In the genomic region with DNA sequence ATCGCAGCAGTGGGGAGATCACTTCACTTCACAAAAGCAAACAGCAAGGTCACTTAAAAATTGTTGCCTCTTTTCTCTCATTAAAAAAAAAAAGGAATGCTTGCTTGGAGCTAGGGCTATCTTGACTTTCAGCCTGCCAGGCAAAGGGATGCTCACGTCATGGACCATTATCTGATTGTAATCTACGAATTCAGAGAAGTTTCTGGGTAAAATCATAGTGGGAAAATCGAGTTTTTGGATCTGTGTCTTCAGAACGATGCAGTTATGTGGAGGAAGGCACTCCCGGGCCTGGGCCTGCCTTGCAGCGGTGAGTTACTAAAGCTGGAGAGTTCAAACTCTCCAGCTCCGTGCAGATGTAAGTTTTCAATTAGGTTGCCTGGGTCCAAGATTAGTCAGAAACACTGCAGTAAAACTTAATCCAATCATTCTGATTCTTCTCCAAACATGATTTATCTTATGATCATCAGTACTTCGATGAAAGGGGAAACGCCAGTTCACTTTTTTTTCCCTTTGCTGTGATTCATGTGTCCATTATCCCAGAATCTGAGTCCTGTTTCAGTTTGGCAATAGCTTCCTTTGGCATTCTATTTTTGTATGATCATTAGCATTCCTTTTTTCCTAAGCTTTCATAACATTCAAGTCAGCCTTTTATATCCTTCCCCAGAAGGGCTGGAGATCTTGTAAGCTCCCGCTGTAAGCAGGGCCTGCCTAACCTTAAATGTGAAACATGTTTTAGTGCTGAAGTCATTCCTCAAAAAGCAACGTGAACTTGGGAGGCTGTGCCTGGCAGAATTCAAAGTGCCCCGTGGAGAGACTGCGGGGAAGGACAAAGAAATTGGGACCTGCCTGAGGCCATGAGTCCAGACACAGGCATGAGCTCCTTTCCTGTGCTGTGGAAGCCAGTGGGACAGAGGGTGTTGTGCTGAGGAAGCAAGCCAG, we compare ENCODE assay signal across 11 cellular contexts.
DNase-seq lines count a peak whose midpoint lies in the region; ATAC-seq and TF ChIP-seq lines count a peak whose summit lies in the region.
"Had no signal": no experiment of that assay in that cellular context is flagged by ENCODE, and none has a peak within 500 bp of the region (broad histone marks: within the 10 kb centered on the region; RNA-seq: fewer than 3 reads in every experiment).

No MANE protein-coding gene starts in this region.

- H3K4me1 ChIP-seq in upper lobe of left lung: no peaks in the 10 kb centered on the region

- peak overlapping the region; percentile 50 to 82 (median 66) for H3K27ac ChIP-seq in upper lobe of left lung

- ATAC-seq in esophagus mucosa (peak; percentile 22), upper lobe of left lung (ENCODE audit: low FRiP score in 2 of 2) (peak; percentile 24 to 79)

- 59 to 66% methylated on average over 14 of the region's 14 CpGs for WGBS in upper lobe of left lung, 2 donors

- no peaks in the 10 kb centered on the region for H3K36me3 ChIP-seq in MG63
- no peaks in the 10 kb centered on the region for H3K36me3 ChIP-seq in upper lobe of left lung

- DNase-seq in MG63 (peak; percentile 83), mucosa of gallbladder (ENCODE audit: low spot score) (peak; percentile 40), upper lobe of left lung (no peak), NCI-H345 (lab: John Stamatoyannopoulos, UW) (no peak), NCI-H82 (lab: John Stamatoyannopoulos, UW) (no peak)
- DNase-seq in effector CD8-positive, alpha-beta T cell (lab: John Stamatoyannopoulos, UW): no peak
- DNase-seq in stimulated activated CD4-positive, alpha-beta T cell treated with anti-CD3 and anti-CD28 coated beads, Interleukin-1b, Interleukin-23, amount 100 ng/mL, for 48 hours: no peak
- DNase-seq: activated CD4-positive, alpha-beta T cell treated with anti-CD3 and anti-CD28 coated beads, Interleukin-2, amount 50 U/mL, for 48 hours; NCI-H1436 treated with DMSO at 0.1 percent for 48 hours; RPMI8226 had no signal

- H3K4me3 ChIP-seq in MG63 (no peak overlapping the region), upper lobe of left lung (no peak overlapping the region)

- TF ChIP-seq POLR2A in upper lobe of left lung (IDR thresholded peaks at IDR 0.05): no peak

- H3K9me3 ChIP-seq in MG63: no peaks in the 10 kb centered on the region
- no peaks in the 10 kb centered on the region for H3K9me3 ChIP-seq in upper lobe of left lung

- no peak for TF ChIP-seq CTCF in upper lobe of left lung (IDR thresholded peaks at IDR 0.05)

- no peak for TF ChIP-seq EP300 in upper lobe of left lung (IDR thresholded peaks at IDR 0.05)

- no peaks in the 10 kb centered on the region for H3K27me3 ChIP-seq in MG63
- H3K27me3 ChIP-seq in upper lobe of left lung: no peaks in the 10 kb centered on the region

Comparison
In these comparisons a context has a peak if more than half of its experiments do, and no peak if none do; other contexts are left out.
1. DNase-seq: peak in MG63 (single experiment) and mucosa of gallbladder (single experiment); none in upper lobe of left lung (0 of 2), effector CD8-positive, alpha-beta T cell (single experiment), stimulated activated CD4-positive, alpha-beta T cell treated with anti-CD3 and anti-CD28 coated beads, Interleukin-1b, Interleukin-23, amount 100 ng/mL, for 48 hours (single experiment), NCI-H345 (single experiment) and NCI-H82 (single experiment).